In the genomic region with DNA sequence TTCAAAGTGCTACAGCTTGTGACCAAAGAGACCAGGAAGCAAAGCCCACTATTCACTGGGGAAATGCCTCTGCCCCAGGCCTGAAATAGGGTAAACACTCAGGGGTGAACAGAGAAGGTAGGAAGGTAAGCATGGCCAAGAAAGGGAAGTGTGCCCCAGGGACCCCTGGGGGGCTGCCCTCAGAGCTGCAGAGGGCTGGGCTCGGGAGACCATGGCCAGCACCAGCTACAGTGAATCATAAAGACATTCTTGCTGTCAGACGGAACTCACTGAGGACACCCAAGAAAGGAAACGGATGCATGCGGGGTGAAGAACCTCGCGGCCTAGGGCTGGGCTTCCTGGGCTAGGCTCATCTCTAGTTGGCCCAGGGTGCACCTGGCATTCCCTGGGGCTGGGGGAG, we compare ENCODE assay signal across 10 cellular contexts. TPM values are rescaled to one million over a fixed set of nuclear protein-coding genes. Genes with fewer than 3 reads are reported as not detected.
DNase-seq lines count a peak whose midpoint lies in the region; ATAC-seq, FAIRE-seq and TF ChIP-seq lines count a peak whose summit lies in the region.
"Had no signal": no experiment of that assay in that cellular context is flagged by ENCODE, and none has a peak within 500 bp of the region (broad histone marks: within the 10 kb centered on the region; RNA-seq: fewer than 3 reads in every experiment).

No MANE protein-coding gene starts in this region.

- peak overlapping the region; percentile 61 for H3K27ac Mint-ChIP-seq in activated T-helper 17 cell treated with anti-CD3 and anti-CD28 coated beads, Interleukin-2, amount 50 U/mL, for 72 hours

- H3K4me3 Mint-ChIP-seq in activated T-helper 17 cell treated with anti-CD3 and anti-CD28 coated beads, Interleukin-2, amount 50 U/mL, for 72 hours, result peak overlapping the region; percentile 10

- no peak overlapping the region for H3K4me3 ChIP-seq in small intestine (ENCODE audit: low read depth in 1 of 2, low read length in 2 of 2)

- H3K27ac ChIP-seq in small intestine (ENCODE audit: low read depth in 1 of 2, low read length in 1 of 2), result peak overlapping the region; percentile 27 to 88

- H3K27me3 Mint-ChIP-seq in activated T-helper 17 cell treated with anti-CD3 and anti-CD28 coated beads, Interleukin-2, amount 50 U/mL, for 72 hours, result peaks cover 1% of the 10 kb centered on the region

- no peak for FAIRE-seq in small intestine (lab: Jason Lieb, UNC)
- FAIRE-seq: RCC 7860 had no signal

- H3K9me3 ChIP-seq in small intestine (ENCODE audit: control insufficient read depth, low read depth), result no peaks in the 10 kb centered on the region

- H3K4me1 ChIP-seq in small intestine (ENCODE audit: control insufficient read depth in 2 of 2, insufficient read depth in 1 of 2, low read depth in 1 of 2, low read length in 1 of 2), result peaks cover 0 to 4% of the 10 kb centered on the region in 2 donors

- intact Hi-C loops in left colon (cut with DNase I, micrococcal nuclease), result loop anchor here in 1 of 2 donors (5.0 kb wide), 1 partner anchor 168 kb away; no protein-coding TSS in a partner anchor

- TF ChIP-seq POLR2A in GM19193 (IDR thresholded peaks at IDR 0.05; ENCODE audit: extremely low read depth, insufficient read depth, insufficient read length), result peak; percentile 41

- peak in 1 of 2 donors; percentile 11 for DNase-seq in left colon
- DNase-seq in small intestine, result no peak
- no peak for DNase-seq in NCI-H526 (lab: John Stamatoyannopoulos, UW)
- DNase-seq in NCI-H187 (lab: John Stamatoyannopoulos, UW), result no peak
- DNase-seq in foreskin melanocyte, result no peak
- DNase-seq: NCI-H1092 treated with DMSO at 0.1 percent for 48 hours had no signal

- peaks cover 100% of the 10 kb centered on the region for H3K36me3 Mint-ChIP-seq in activated T-helper 17 cell treated with anti-CD3 and anti-CD28 coated beads, Interleukin-2, amount 50 U/mL, for 72 hours (ENCODE audit: low read depth)

- 59 to 87% (median 71%) methylated on average over 6 of the region's 6 CpGs for WGBS in small intestine, 3 donors

- peaks cover under 1 to 5% of the 10 kb centered on the region in 2 donors for H3K36me3 ChIP-seq in small intestine (ENCODE audit: control insufficient read depth in 2 of 2, insufficient read depth in 2 of 2, low read length in 2 of 2)

- H3K27me3 ChIP-seq in small intestine (ENCODE audit: control insufficient read depth in 2 of 2, insufficient read depth in 2 of 2, low read length in 2 of 2), result no peaks in the 10 kb centered on the region

- no peak for ATAC-seq in activated T-helper 17 cell treated with anti-CD3 and anti-CD28 coated beads, Interleukin-2, amount 50 U/mL, for 72 hours (replicated peaks)
- ATAC-seq in left colon (peak; percentile 6), GM19324 (IDR thresholded peaks at IDR 0.05; ENCODE audit: low FRiP score, unreplicated experiment) (no peak)

- H3K4me1 Mint-ChIP-seq in activated T-helper 17 cell treated with anti-CD3 and anti-CD28 coated beads, Interleukin-2, amount 50 U/mL, for 72 hours, result peaks cover 23% of the 10 kb centered on the region

- no peaks in the 10 kb centered on the region for H3K9me3 Mint-ChIP-seq in activated T-helper 17 cell treated with anti-CD3 and anti-CD28 coated beads, Interleukin-2, amount 50 U/mL, for 72 hours

RNA-seq across cellular contexts. Expression of gene HIC1, which starts 9.6 kb away (rescaled TPM):
- total RNA-seq in activated T-helper 17 cell treated with anti-CD3 and anti-CD28 coated beads, Interleukin-2, amount 50 U/mL, for 72 hours, result 10 to 100 TPM; 22.8 to 24.4 TPM
- total RNA-seq in left colon, result 10 to 100 TPM in 1 of 2 donors, 1 to 10 TPM in 1; 4.8 to 12.8 TPM
- polyA plus RNA-seq in small intestine, result 1 to 10 TPM in 2 of 3 donors, under 1 TPM in 1; 0.89 to 6.9 (median 6.2) TPM

RNA-seq across cellular contexts. Expression of gene OVCA2, which starts 22.7 kb away (rescaled TPM):
- 10 to 100 TPM; 20.7 to 39.3 TPM for total RNA-seq in activated T-helper 17 cell treated with anti-CD3 and anti-CD28 coated beads, Interleukin-2, amount 50 U/mL, for 72 hours
- total RNA-seq in left colon, result 10 to 100 TPM; 39.2 to 39.7 TPM
- polyA plus RNA-seq in small intestine, result 10 to 100 TPM; 65.9 to 90.5 (median 80.1) TPM

RNA-seq across cellular contexts. Expression of gene DPH1, which starts 34.6 kb away (rescaled TPM):
- total RNA-seq in activated T-helper 17 cell treated with anti-CD3 and anti-CD28 coated beads, Interleukin-2, amount 50 U/mL, for 72 hours, result 10 to 100 TPM; 36.9 to 40.2 TPM
- 10 to 100 TPM; 31.2 to 35.1 TPM for total RNA-seq in left colon
- polyA plus RNA-seq in small intestine, result 10 to 100 TPM; 11.6 to 19.2 (median 12.5) TPM

RNA-seq across cellular contexts. Expression of gene RTN4RL1, which starts 39.4 kb away (rescaled TPM):
- under 1 TPM in 1 of 2 donors, not detected in 1; 0.09 TPM for total RNA-seq in activated T-helper 17 cell treated with anti-CD3 and anti-CD28 coated beads, Interleukin-2, amount 50 U/mL, for 72 hours
- total RNA-seq in left colon, result under 1 TPM; 0.15 to 0.36 TPM
- polyA plus RNA-seq in small intestine, result 1 to 10 TPM in 1 of 3 donors, not detected in 2; 1.0 TPM
